Comparison of ENCODE assay signal across 15 cellular contexts in the genomic region with DNA sequence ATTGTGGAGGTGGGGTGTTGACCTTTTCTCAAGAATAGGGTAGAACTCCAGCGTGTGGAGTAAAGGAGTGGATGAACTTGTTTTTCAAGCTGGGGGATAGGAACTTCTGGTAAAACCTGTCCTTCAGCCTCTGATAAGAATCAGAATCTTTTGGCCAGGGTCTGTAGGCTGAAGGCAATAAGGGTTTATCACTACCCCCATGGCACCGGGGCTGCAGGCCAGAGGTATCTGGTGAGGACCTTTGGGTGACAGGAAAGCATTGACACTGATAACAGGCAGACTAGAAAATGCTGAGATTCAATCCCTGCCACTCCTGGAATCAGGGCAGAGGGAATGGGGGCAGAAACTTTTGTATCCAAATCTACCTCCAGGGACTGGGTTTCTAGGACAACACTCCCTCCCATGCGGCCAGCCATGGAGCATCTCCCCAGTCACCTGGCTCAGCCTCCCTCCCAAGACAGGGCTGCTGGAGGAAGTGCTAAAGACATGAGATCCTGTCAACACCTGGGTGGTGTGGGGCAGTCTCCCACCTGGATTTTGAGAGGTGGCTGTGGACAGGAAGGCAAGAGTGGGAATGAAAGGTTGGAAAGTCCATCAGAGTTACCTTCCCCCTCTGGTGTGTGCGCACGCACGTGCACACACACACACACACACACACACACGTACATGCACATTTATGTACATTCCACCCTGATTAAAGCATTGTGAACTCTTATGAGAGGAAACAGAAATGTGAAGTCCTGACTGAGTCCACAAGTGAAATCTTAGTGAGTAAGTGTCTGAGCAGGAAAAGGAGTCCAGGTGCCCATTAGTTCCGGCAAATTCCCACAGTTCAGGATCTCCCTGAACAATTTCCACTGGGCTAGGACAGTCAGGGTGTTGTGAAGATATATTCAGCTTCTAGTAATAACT. TPM values are rescaled to one million over a fixed set of nuclear protein-coding genes. Genes with fewer than 3 reads are reported as not detected.
DNase-seq lines count a peak whose midpoint lies in the region; ATAC-seq, FAIRE-seq and TF ChIP-seq lines count a peak whose summit lies in the region.
"Had no signal": no experiment of that assay in that cellular context is flagged by ENCODE, and none has a peak within 500 bp of the region (broad histone marks: within the 10 kb centered on the region; RNA-seq: fewer than 3 reads in every experiment).

No MANE protein-coding gene starts in this region.

- ATAC-seq in GM21515 (IDR thresholded peaks at IDR 0.05; ENCODE audit: unreplicated experiment), result no peak
- ATAC-seq: activated T-helper 17 cell treated with anti-CD3 and anti-CD28 coated beads, Interleukin-2, amount 50 U/mL, for 72 hours had no signal

- peaks cover 18% of the 10 kb centered on the region for H3K4me1 Mint-ChIP-seq in type B pancreatic cell (ENCODE audit: unreplicated experiment)
- H3K4me1 Mint-ChIP-seq: activated T-helper 17 cell treated with anti-CD3 and anti-CD28 coated beads, Interleukin-2, amount 50 U/mL, for 72 hours; IgD-negative memory B cell; memory B cell had no signal

- peak overlapping the region; percentile 79 for H3K4me3 Mint-ChIP-seq in type B pancreatic cell
- H3K4me3 Mint-ChIP-seq: activated T-helper 17 cell treated with anti-CD3 and anti-CD28 coated beads, Interleukin-2, amount 50 U/mL, for 72 hours; IgD-negative memory B cell; memory B cell; neural crest cell had no signal

- no peak overlapping the region for H3K4me3 ChIP-seq in uterus
- H3K4me3 ChIP-seq: adrenal gland had no signal

- CTCF ChIA-PET in RWPE1 (lab: Yijun Ruan, JAX), result interaction anchor here (0.5 to 0.6 kb wide), 2 partner anchors 47 to 1525 kb away, joined by 3 read pairs; no protein-coding TSS in a partner anchor

- intact Hi-C loops in uterus (cut with DNase I; ENCODE audit: low total_unique reads), result no loop called here

- H3K9me3 Mint-ChIP-seq in type B pancreatic cell, result peaks cover 8% of the 10 kb centered on the region
- H3K9me3 Mint-ChIP-seq: activated T-helper 17 cell treated with anti-CD3 and anti-CD28 coated beads, Interleukin-2, amount 50 U/mL, for 72 hours; memory B cell; neural crest cell had no signal

- DNase-seq in HTR-8/SVneo (ENCODE audit: insufficient read length, low spot score), result no peak
- DNase-seq in RWPE1 (ENCODE audit: low spot score), result peak; percentile 33
- DNase-seq in iPS-NIHi11 (ENCODE audit: low spot score), result peak; percentile 18
- no peak for DNase-seq in type B pancreatic cell (ENCODE audit: extremely low spot score, unreplicated experiment)
- no peak for DNase-seq in uterus
- DNase-seq in DMS 273 treated with DMSO at 0.1 percent for 48 hours (lab: John Stamatoyannopoulos, UW), result no peak
- DNase-seq: NCI-H2081, RPMI8226 had no signal

- H3K36me3 ChIP-seq in uterus, result no peaks in the 10 kb centered on the region
- H3K36me3 ChIP-seq: adrenal gland had no signal

- H3K36me3 Mint-ChIP-seq in type B pancreatic cell, result no peaks in the 10 kb centered on the region
- H3K36me3 Mint-ChIP-seq: IgD-negative memory B cell, memory B cell had no signal

- POLR2A ChIA-PET in RWPE1 (lab: Yijun Ruan, JAX; ENCODE audit: low non-redundant PET), result no interaction called here

- no peak for TF ChIP-seq POLR2A in uterus (IDR thresholded peaks at IDR 0.05)

- no peaks in the 10 kb centered on the region for H3K27me3 Mint-ChIP-seq in type B pancreatic cell

- H3K4me1 ChIP-seq in uterus, result no peaks in the 10 kb centered on the region
- H3K4me1 ChIP-seq: adrenal gland had no signal

- TF ChIP-seq CTCF in RWPE1 (conservative IDR thresholded peaks at IDR 0.05; ENCODE audit: low read depth), result no peak
- no peak for TF ChIP-seq CTCF in type B pancreatic cell (conservative IDR thresholded peaks at IDR 0.05)
- TF ChIP-seq CTCF in uterus (IDR thresholded peaks at IDR 0.05), result no peak

- H3K27ac Mint-ChIP-seq in type B pancreatic cell, result peak overlapping the region; percentile 88
- H3K27ac Mint-ChIP-seq: activated T-helper 17 cell treated with anti-CD3 and anti-CD28 coated beads, Interleukin-2, amount 50 U/mL, for 72 hours; IgD-negative memory B cell; memory B cell had no signal

- H3K27me3 ChIP-seq in uterus, result no peaks in the 10 kb centered on the region
- H3K27me3 ChIP-seq: adrenal gland had no signal

- H3K27ac ChIP-seq in RWPE1, result no peak overlapping the region
- no peak overlapping the region for H3K27ac ChIP-seq in uterus
- H3K27ac ChIP-seq: adrenal gland had no signal

- no peaks in the 10 kb centered on the region for H3K9me3 ChIP-seq in uterus
- H3K9me3 ChIP-seq: adrenal gland had no signal

- FAIRE-seq in HTR-8/SVneo (lab: Jason Lieb, UNC), result peak; percentile 46

RNA-seq across cellular contexts. Expression of a gene that starts 53.1 kb away (rescaled TPM):
- not detected in 2 replicates for total RNA-seq in type B pancreatic cell (ENCODE audit: low replicate concordance)
- total RNA-seq in uterus, result under 1 TPM in 3 of 4 donors, not detected in 1; under 0.01 to 0.41 (median 0.18) TPM
- total RNA-seq: activated CD8-positive, alpha-beta memory T cell treated with anti-CD3 and anti-CD28 coated beads for 36 hours; adrenal gland had no signal

Comparison
In these comparisons a context has a peak if more than half of its experiments do, and no peak if none do; other contexts are left out.
1. DNase-seq: peak in RWPE1 (single experiment) and iPS-NIHi11 (single experiment); none in HTR-8/SVneo (single experiment), type B pancreatic cell (single experiment), uterus (0 of 2) and DMS 273 treated with DMSO at 0.1 percent for 48 hours (single experiment).